Comparison of ENCODE assay signal across 1 cellular context in the genomic region with DNA sequence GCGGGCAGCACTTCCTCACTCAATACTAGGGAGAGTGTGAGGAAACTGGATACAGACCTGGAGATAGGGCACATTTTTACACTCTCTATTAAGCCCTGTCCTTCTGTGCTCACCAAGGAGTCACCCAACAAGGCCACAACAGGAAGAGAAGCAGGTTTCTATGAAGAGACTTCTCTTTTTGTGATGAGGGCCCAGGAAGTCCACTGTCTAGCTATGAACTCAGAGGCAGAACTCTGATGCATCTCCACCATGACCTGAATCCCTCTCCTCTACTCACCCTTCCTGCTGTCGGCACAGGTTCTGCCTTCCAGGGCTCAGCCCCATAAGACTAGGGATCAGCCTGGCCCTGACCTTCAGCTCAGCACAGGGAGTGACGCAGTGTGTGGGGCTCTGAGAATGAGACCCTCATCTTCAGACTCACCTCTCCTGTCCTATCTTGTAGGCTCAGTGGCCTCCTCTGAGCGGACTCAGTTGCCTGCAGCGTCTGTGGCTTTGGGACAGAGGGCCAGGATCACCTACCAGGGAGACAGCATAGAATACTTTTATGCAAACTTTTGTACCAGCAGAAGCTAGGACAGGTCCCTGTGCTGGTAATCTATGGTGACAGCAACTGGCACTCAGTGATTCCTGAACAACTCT.
TF ChIP-seq lines count a peak whose summit lies in the region.

No MANE protein-coding gene starts in this region.

TF ChIP-seq in K562, 482 proteins besides CTCF, POLR2A, EP300 and RAD21 (continues in another document):
- TF ChIP-seq, protein P1, sequence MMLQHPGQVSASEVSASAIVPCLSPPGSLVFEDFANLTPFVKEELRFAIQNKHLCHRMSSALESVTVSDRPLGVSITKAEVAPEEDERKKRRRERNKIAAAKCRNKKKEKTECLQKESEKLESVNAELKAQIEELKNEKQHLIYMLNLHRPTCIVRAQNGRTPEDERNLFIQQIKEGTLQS (IDR thresholded peaks at IDR 0.05) = no peak
- TF ChIP-seq, protein P1 (CRISPR knock-in tag; conservative IDR thresholded peaks at IDR 0.05) = peak; percentile 55; the same call in 1 of the 2 replicates
- no peak for TF ChIP-seq TEAD4 (IDR thresholded peaks at IDR 0.05; ENCODE audit: low read length)
- 0 out of 2 replicates have a peak, but pooled peaks have one; percentile 84 for TF ChIP-seq TEAD4 (CRISPR knock-in tag; IDR thresholded peaks at IDR 0.05; ENCODE audit: borderline replicate concordance)
- TF ChIP-seq, protein P2, sequence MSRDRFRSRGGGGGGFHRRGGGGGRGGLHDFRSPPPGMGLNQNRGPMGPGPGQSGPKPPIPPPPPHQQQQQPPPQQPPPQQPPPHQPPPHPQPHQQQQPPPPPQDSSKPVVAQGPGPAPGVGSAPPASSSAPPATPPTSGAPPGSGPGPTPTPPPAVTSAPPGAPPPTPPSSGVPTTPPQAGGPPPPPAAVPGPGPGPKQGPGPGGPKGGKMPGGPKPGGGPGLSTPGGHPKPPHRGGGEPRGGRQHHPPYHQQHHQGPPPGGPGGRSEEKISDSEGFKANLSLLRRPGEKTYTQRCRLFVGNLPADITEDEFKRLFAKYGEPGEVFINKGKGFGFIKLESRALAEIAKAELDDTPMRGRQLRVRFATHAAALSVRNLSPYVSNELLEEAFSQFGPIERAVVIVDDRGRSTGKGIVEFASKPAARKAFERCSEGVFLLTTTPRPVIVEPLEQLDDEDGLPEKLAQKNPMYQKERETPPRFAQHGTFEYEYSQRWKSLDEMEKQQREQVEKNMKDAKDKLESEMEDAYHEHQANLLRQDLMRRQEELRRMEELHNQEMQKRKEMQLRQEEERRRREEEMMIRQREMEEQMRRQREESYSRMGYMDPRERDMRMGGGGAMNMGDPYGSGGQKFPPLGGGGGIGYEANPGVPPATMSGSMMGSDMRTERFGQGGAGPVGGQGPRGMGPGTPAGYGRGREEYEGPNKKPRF (IDR thresholded peaks at IDR 0.05; ENCODE audit: low read depth, low read length) = no peak
- no peak for TF ChIP-seq SP2 (IDR thresholded peaks at IDR 0.05; ENCODE audit: extremely low read depth, low read depth, low read length, poor library complexity, severe bottlenecking)
- TF ChIP-seq MYNN (IDR thresholded peaks at IDR 0.05) = no peak
- TF ChIP-seq MYNN (CRISPR knock-in tag; IDR thresholded peaks at IDR 0.05) = peak; percentile 74; the same call in 1 of the 2 replicates
- no peak for TF ChIP-seq JUNB (CRISPR knock-in tag; conservative IDR thresholded peaks at IDR 0.05)
- TF ChIP-seq TFAM (CRISPR knock-in tag; conservative IDR thresholded peaks at IDR 0.05) = no peak
- TF ChIP-seq, protein P3, sequence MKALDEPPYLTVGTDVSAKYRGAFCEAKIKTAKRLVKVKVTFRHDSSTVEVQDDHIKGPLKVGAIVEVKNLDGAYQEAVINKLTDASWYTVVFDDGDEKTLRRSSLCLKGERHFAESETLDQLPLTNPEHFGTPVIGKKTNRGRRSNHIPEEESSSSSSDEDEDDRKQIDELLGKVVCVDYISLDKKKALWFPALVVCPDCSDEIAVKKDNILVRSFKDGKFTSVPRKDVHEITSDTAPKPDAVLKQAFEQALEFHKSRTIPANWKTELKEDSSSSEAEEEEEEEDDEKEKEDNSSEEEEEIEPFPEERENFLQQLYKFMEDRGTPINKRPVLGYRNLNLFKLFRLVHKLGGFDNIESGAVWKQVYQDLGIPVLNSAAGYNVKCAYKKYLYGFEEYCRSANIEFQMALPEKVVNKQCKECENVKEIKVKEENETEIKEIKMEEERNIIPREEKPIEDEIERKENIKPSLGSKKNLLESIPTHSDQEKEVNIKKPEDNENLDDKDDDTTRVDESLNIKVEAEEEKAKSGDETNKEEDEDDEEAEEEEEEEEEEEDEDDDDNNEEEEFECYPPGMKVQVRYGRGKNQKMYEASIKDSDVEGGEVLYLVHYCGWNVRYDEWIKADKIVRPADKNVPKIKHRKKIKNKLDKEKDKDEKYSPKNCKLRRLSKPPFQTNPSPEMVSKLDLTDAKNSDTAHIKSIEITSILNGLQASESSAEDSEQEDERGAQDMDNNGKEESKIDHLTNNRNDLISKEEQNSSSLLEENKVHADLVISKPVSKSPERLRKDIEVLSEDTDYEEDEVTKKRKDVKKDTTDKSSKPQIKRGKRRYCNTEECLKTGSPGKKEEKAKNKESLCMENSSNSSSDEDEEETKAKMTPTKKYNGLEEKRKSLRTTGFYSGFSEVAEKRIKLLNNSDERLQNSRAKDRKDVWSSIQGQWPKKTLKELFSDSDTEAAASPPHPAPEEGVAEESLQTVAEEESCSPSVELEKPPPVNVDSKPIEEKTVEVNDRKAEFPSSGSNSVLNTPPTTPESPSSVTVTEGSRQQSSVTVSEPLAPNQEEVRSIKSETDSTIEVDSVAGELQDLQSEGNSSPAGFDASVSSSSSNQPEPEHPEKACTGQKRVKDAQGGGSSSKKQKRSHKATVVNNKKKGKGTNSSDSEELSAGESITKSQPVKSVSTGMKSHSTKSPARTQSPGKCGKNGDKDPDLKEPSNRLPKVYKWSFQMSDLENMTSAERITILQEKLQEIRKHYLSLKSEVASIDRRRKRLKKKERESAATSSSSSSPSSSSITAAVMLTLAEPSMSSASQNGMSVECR (CRISPR knock-in tag; IDR thresholded peaks at IDR 0.05) = 0 out of 2 replicates have a peak, but pooled peaks have one; percentile 48
- TF ChIP-seq, protein P4, sequence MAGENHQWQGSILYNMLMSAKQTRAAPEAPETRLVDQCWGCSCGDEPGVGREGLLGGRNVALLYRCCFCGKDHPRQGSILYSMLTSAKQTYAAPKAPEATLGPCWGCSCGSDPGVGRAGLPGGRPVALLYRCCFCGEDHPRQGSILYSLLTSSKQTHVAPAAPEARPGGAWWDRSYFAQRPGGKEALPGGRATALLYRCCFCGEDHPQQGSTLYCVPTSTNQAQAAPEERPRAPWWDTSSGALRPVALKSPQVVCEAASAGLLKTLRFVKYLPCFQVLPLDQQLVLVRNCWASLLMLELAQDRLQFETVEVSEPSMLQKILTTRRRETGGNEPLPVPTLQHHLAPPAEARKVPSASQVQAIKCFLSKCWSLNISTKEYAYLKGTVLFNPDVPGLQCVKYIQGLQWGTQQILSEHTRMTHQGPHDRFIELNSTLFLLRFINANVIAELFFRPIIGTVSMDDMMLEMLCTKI (IDR thresholded peaks at IDR 0.05; ENCODE audit: partially characterized antibody) = no peak
- no peak for TF ChIP-seq SMARCC2 (IDR thresholded peaks at IDR 0.05; ENCODE audit: low read depth)
- no peak for TF ChIP-seq ZKSCAN1 (IDR thresholded peaks at IDR 0.05; ENCODE audit: low read depth, low read length)
- TF ChIP-seq ESRRA (IDR thresholded peaks at IDR 0.05; ENCODE audit: borderline replicate concordance, low read depth) = no peak
- TF ChIP-seq, protein P5, sequence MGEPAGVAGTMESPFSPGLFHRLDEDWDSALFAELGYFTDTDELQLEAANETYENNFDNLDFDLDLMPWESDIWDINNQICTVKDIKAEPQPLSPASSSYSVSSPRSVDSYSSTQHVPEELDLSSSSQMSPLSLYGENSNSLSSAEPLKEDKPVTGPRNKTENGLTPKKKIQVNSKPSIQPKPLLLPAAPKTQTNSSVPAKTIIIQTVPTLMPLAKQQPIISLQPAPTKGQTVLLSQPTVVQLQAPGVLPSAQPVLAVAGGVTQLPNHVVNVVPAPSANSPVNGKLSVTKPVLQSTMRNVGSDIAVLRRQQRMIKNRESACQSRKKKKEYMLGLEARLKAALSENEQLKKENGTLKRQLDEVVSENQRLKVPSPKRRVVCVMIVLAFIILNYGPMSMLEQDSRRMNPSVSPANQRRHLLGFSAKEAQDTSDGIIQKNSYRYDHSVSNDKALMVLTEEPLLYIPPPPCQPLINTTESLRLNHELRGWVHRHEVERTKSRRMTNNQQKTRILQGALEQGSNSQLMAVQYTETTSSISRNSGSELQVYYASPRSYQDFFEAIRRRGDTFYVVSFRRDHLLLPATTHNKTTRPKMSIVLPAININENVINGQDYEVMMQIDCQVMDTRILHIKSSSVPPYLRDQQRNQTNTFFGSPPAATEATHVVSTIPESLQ (CRISPR knock-in tag; IDR thresholded peaks at IDR 0.05) = no peak
- TF ChIP-seq, protein P6, sequence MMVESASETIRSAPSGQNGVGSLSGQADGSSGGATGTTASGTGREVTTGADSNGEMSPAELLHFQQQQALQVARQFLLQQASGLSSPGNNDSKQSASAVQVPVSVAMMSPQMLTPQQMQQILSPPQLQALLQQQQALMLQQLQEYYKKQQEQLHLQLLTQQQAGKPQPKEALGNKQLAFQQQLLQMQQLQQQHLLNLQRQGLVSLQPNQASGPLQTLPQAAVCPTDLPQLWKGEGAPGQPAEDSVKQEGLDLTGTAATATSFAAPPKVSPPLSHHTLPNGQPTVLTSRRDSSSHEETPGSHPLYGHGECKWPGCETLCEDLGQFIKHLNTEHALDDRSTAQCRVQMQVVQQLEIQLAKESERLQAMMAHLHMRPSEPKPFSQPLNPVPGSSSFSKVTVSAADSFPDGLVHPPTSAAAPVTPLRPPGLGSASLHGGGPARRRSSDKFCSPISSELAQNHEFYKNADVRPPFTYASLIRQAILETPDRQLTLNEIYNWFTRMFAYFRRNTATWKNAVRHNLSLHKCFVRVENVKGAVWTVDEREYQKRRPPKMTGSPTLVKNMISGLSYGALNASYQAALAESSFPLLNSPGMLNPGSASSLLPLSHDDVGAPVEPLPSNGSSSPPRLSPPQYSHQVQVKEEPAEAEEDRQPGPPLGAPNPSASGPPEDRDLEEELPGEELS (CRISPR knock-in tag; IDR thresholded peaks at IDR 0.05; ENCODE audit: borderline replicate concordance) = no peak
- TF ChIP-seq JUN (IDR thresholded peaks at IDR 0.05; ENCODE audit: borderline replicate concordance, low read depth, low read length) = no peak
- peak; percentile 31; the same call in 1 of the 2 replicates for TF ChIP-seq JUN (CRISPR knock-in tag; IDR thresholded peaks at IDR 0.05; ENCODE audit: borderline replicate concordance)
- TF ChIP-seq CC2D1A (IDR thresholded peaks at IDR 0.05) = no peak
- TF ChIP-seq, protein P7, sequence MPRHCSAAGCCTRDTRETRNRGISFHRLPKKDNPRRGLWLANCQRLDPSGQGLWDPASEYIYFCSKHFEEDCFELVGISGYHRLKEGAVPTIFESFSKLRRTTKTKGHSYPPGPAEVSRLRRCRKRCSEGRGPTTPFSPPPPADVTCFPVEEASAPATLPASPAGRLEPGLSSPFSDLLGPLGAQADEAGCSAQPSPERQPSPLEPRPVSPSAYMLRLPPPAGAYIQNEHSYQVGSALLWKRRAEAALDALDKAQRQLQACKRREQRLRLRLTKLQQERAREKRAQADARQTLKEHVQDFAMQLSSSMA (CRISPR knock-in tag; IDR thresholded peaks at IDR 0.05) = no peak
- no peak for TF ChIP-seq ZFP1 (CRISPR knock-in tag; IDR thresholded peaks at IDR 0.05)
- TF ChIP-seq, protein P8, sequence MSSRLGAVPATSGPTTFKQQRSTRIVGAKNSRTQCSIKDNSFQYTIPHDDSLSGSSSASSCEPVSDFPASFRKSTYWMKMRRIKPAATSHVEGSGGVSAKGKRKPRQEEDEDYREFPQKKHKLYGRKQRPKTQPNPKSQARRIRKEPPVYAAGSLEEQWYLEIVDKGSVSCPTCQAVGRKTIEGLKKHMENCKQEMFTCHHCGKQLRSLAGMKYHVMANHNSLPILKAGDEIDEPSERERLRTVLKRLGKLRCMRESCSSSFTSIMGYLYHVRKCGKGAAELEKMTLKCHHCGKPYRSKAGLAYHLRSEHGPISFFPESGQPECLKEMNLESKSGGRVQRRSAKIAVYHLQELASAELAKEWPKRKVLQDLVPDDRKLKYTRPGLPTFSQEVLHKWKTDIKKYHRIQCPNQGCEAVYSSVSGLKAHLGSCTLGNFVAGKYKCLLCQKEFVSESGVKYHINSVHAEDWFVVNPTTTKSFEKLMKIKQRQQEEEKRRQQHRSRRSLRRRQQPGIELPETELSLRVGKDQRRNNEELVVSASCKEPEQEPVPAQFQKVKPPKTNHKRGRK (tag; IDR thresholded peaks at IDR 0.05) = no peak
- TF ChIP-seq, protein P9, sequence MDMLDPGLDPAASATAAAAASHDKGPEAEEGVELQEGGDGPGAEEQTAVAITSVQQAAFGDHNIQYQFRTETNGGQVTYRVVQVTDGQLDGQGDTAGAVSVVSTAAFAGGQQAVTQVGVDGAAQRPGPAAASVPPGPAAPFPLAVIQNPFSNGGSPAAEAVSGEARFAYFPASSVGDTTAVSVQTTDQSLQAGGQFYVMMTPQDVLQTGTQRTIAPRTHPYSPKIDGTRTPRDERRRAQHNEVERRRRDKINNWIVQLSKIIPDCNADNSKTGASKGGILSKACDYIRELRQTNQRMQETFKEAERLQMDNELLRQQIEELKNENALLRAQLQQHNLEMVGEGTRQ (CRISPR knock-in tag; IDR thresholded peaks at IDR 0.05) = peak; percentile 41; the same call in 1 of the 2 replicates
- TF ChIP-seq PTTG1 (tag; IDR thresholded peaks at IDR 0.05; ENCODE audit: low read depth) = no peak
- TF ChIP-seq, protein P10, sequence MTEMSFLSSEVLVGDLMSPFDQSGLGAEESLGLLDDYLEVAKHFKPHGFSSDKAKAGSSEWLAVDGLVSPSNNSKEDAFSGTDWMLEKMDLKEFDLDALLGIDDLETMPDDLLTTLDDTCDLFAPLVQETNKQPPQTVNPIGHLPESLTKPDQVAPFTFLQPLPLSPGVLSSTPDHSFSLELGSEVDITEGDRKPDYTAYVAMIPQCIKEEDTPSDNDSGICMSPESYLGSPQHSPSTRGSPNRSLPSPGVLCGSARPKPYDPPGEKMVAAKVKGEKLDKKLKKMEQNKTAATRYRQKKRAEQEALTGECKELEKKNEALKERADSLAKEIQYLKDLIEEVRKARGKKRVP (CRISPR knock-in tag; IDR thresholded peaks at IDR 0.05) = no peak
- no peak for TF ChIP-seq EZH2 (IDR thresholded peaks at IDR 0.05; ENCODE audit: borderline replicate concordance, low read depth, low read length)
- TF ChIP-seq ZNF668 (CRISPR knock-in tag; IDR thresholded peaks at IDR 0.05) = no peak
- no peak for TF ChIP-seq SPI1 (IDR thresholded peaks at IDR 0.05; ENCODE audit: borderline replicate concordance, low read depth, low read length)
- TF ChIP-seq CEBPG (CRISPR knock-in tag; IDR thresholded peaks at IDR 0.05) = 0 out of 2 replicates have a peak, but pooled peaks have one; percentile 6
- TF ChIP-seq CEBPG (tag; conservative IDR thresholded peaks at IDR 0.05 in 1 of 2, IDR thresholded peaks at IDR 0.05 in 1 of 2) = no peak
- TF ChIP-seq, protein P11, sequence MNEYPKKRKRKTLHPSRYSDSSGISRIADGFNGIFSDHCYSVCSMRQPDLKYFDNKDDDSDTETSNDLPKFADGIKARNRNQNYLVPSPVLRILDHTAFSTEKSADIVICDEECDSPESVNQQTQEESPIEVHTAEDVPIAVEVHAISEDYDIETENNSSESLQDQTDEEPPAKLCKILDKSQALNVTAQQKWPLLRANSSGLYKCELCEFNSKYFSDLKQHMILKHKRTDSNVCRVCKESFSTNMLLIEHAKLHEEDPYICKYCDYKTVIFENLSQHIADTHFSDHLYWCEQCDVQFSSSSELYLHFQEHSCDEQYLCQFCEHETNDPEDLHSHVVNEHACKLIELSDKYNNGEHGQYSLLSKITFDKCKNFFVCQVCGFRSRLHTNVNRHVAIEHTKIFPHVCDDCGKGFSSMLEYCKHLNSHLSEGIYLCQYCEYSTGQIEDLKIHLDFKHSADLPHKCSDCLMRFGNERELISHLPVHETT (CRISPR knock-in tag; conservative IDR thresholded peaks at IDR 0.05 in 1 of 2, IDR thresholded peaks at IDR 0.05 in 1 of 2) = 0 out of 4 replicates have a peak, but pooled peaks of 1 of the 2 experiments have one; percentile 77
- TF ChIP-seq CREB1 (IDR thresholded peaks at IDR 0.05) = no peak
- peak; percentile 18; the same call in 1 of the 2 replicates for TF ChIP-seq CREB1 (CRISPR knock-in tag; IDR thresholded peaks at IDR 0.05)
- no peak for TF ChIP-seq NFIC (IDR thresholded peaks at IDR 0.05)
- TF ChIP-seq DMBX1 (CRISPR knock-in tag; IDR thresholded peaks at IDR 0.05; ENCODE audit: borderline replicate concordance) = no peak
- 0 out of 4 replicates have a peak, but pooled peaks of 1 of the 2 experiments have one; percentile 21 for TF ChIP-seq TEAD1 (CRISPR knock-in tag; IDR thresholded peaks at IDR 0.05)
- no peak for TF ChIP-seq SUPT5H (IDR thresholded peaks at IDR 0.05)
